ENCODE assay signal across 8 cellular contexts in the genomic region with DNA sequence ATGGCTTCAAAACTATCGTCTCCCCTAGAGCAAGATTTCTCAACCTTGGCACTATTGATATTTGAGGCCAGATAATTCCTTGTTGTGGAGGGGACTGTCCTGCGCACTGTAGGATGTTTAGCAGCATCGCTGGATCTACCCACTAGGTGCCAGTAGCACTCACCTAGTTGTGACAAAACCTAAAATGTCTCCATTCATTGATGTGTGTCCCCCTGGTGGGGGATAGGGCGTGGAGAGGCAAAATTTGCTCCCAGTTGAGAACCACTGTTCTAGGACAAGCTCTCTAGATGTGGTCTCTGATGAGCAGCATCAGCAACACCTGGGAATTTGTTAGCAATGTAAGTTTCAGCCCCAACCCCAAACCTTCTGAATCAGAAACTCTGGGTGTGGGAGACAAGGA.
DNase-seq lines count a peak whose midpoint lies in the region; ATAC-seq, FAIRE-seq and TF ChIP-seq lines count a peak whose summit lies in the region.

No MANE protein-coding gene starts in this region.

- H4K20me1 ChIP-seq in BLaER1 treated with 17β-estradiol and CSF1 and Interleukin-3, amounts not matched to agents 10 nM and 100 nM, result peaks cover 0 to 29% (median 0%) of the 10 kb centered on the region in 11 experiments; a peak in 6 of 22 replicates
- H4K20me1 ChIP-seq in HCT116 (ENCODE audit: insufficient read depth), result no peaks in the 10 kb centered on the region

- peak; percentile 58 to 86 (median 61) for TF ChIP-seq CTCF in HCT116 (IDR thresholded peaks at IDR 0.05 in 2 of 3, conservative IDR thresholded peaks at IDR 0.05 in 1 of 3; ENCODE audit: borderline replicate concordance in 1 of 3, insufficient read depth in 1 of 3, low read depth in 2 of 3, low read length in 2 of 3)

- no peaks in the 10 kb centered on the region for H3K79me2 ChIP-seq in HCT116 (ENCODE audit: insufficient read depth, low read length)

- H2AFZ ChIP-seq in HCT116 (ENCODE audit: low read depth, low read length, poor library complexity, severe bottlenecking), result no peak overlapping the region

- BruUV-seq in HCT116 (replicated peaks; lab: Mats Ljungman, UMichigan), result no TSS peak

- RAD21 ChIA-PET in HCT116 (lab: Charles Lee; ENCODE audit: low non-redundant PET in 1 of 2, low total read pairs in 2 of 2, uncharacterized antibody in 2 of 2, unreplicated experiment in 2 of 2), result no interaction called here

- TF ChIP-seq POLR2A in HCT116 (IDR thresholded peaks at IDR 0.05; ENCODE audit: borderline replicate concordance, extremely low read depth, insufficient read depth, insufficient read length), result no peak

- H3K9me3 ChIP-seq in BLaER1 treated with 17β-estradiol and CSF1 and Interleukin-3, amounts not matched to agents 10 nM and 100 nM (replicated peaks in 1 of 11), result peaks cover 7 to 25% (median 19%) of the 10 kb centered on the region in 11 experiments; a peak in 20 of 22 replicates
- peaks cover 0 to 5% of the 10 kb centered on the region in 2 experiments; a peak in 1 of 4 replicates for H3K9me3 ChIP-seq in HCT116 (ENCODE audit: control insufficient read depth in 1 of 2, insufficient read depth in 1 of 2, low read depth in 1 of 2, low read length in 2 of 2)

- no peak overlapping the region for H3K9ac ChIP-seq in BLaER1 treated with 17β-estradiol and CSF1 and Interleukin-3, amounts not matched to agents 10 nM and 100 nM
- H3K9ac ChIP-seq in HCT116 (ENCODE audit: low read length), result no peak overlapping the region

- DNase-seq in HCT116 (ENCODE audit: low read depth, low spot score) (peak; percentile 15), islet precursor cell (peak; percentile 76), T-helper 9 cell (no peak), RCC 7860 (ENCODE audit: low spot score) (no peak)
- DNase-seq in activated CD4-positive, alpha-beta T cell treated with anti-CD3 and anti-CD28 coated beads, Interleukin-2, amount 50 U/mL, for 1 hour, result peak; percentile 27

- no peaks in the 10 kb centered on the region for H3K9me2 ChIP-seq in HCT116 (ENCODE audit: insufficient read depth)

- POLR2A ChIA-PET in HCT116 (lab: Charles Lee), result no interaction called here

- H3K36me3 ChIP-seq in BLaER1 treated with 17β-estradiol and CSF1 and Interleukin-3, amounts not matched to agents 10 nM and 100 nM, result peaks cover 5 to 44% (median 33%) of the 10 kb centered on the region in 11 experiments; a peak in 20 of 22 replicates
- no peaks in the 10 kb centered on the region for H3K36me3 ChIP-seq in HCT116 (ENCODE audit: control insufficient read depth in 1 of 2, insufficient read depth in 2 of 2, low read length in 2 of 2)

- CTCF ChIA-PET in HCT116 (lab: Charles Lee), result interaction anchor here (1.0 kb wide), 1 partner anchor 256 kb away, joined by 4 read pairs; no protein-coding TSS in a partner anchor

- ATAC-seq in HCT116 (peak; percentile 87), HG03196 (IDR thresholded peaks at IDR 0.05; ENCODE audit: unreplicated experiment) (no peak), GM21360 (IDR thresholded peaks at IDR 0.05; ENCODE audit: unreplicated experiment) (no peak)

- H3K4me2 ChIP-seq in BLaER1 treated with 17β-estradiol and CSF1 and Interleukin-3, amounts not matched to agents 10 nM and 100 nM, result peak overlapping the region in 2 of 11 experiments; percentile 5 to 18; a peak in 1 of 22 replicates
- no peak overlapping the region for H3K4me2 ChIP-seq in HCT116 (ENCODE audit: low read length)

- peak; percentile 64 for TF ChIP-seq RAD21 in HCT116 (IDR thresholded peaks at IDR 0.05; ENCODE audit: low read depth)

- peak overlapping the region in 6 of 11 experiments; percentile 7 to 30 (median 17); a peak in 7 of 22 replicates for H3K27ac ChIP-seq in BLaER1 treated with 17β-estradiol and CSF1 and Interleukin-3, amounts not matched to agents 10 nM and 100 nM
- H3K27ac ChIP-seq in HCT116 (ENCODE audit: low read depth, low read length), result no peak overlapping the region

- intact Hi-C loops in HCT116 (cut with micrococcal nuclease), result loop anchor here (5.0 to 10.0 kb wide), 2 partner anchors 256 to 363 kb away; no protein-coding TSS in a partner anchor

- FAIRE-seq in RCC 7860 (lab: Jason Lieb, UNC), result no peak

- H3K27me3 ChIP-seq in BLaER1 treated with 17β-estradiol and CSF1 and Interleukin-3, amounts not matched to agents 10 nM and 100 nM, result no peaks in the 10 kb centered on the region
- no peaks in the 10 kb centered on the region for H3K27me3 ChIP-seq in HCT116 (ENCODE audit: insufficient read depth, low read length)

- peaks cover 0 to 35% (median 26%) of the 10 kb centered on the region in 10 experiments; a peak in 15 of 20 replicates for H3K4me1 ChIP-seq in BLaER1 treated with 17β-estradiol and CSF1 and Interleukin-3, amounts not matched to agents 10 nM and 100 nM
- no peaks in the 10 kb centered on the region for H3K4me1 ChIP-seq in HCT116 (ENCODE audit: control insufficient read depth in 1 of 2, insufficient read depth in 2 of 2, low read length in 2 of 2)

- no peak overlapping the region for H3K4me3 ChIP-seq in BLaER1 treated with 17β-estradiol and CSF1 and Interleukin-3, amounts not matched to agents 10 nM and 100 nM
- H3K4me3 ChIP-seq in HCT116 (replicated peaks in 1 of 2; ENCODE audit: low read depth in 1 of 2, low read length in 2 of 2), result no peak overlapping the region

TF ChIP-seq in HCT116, 20 proteins besides CTCF, POLR2A, EP300 and RAD21:
- TF ChIP-seq FOSL1 (IDR thresholded peaks at IDR 0.05; ENCODE audit: low read depth) (no peak), SIN3A (IDR thresholded peaks at IDR 0.05; ENCODE audit: low read depth) (no peak), YY1 (IDR thresholded peaks at IDR 0.05; ENCODE audit: extremely low read depth, insufficient replicate concordance, low read depth, low read length) (no peak), POLR2AphosphoS5 (IDR thresholded peaks at IDR 0.05; ENCODE audit: low read depth, low read length) (no peak), EZH2 (IDR thresholded peaks at IDR 0.05) (no peak), CEBPB (IDR thresholded peaks at IDR 0.05; ENCODE audit: low read depth) (no peak), TCF7L2 (IDR thresholded peaks at IDR 0.05; ENCODE audit: borderline replicate concordance, extremely low read depth, insufficient read depth, insufficient read length) (no peak), ZNF274 (IDR thresholded peaks at IDR 0.05; ENCODE audit: low read depth, low read length) (no peak), ELF1 (IDR thresholded peaks at IDR 0.05; ENCODE audit: borderline replicate concordance, low read depth) (no peak), EZH2phosphoT487 (IDR thresholded peaks at IDR 0.05; ENCODE audit: borderline replicate concordance) (no peak), JUND (IDR thresholded peaks at IDR 0.05) (no peak), ZFX (IDR thresholded peaks at IDR 0.05) (no peak), CBX3 (IDR thresholded peaks at IDR 0.05; ENCODE audit: low read depth) (no peak), SRF (IDR thresholded peaks at IDR 0.05; ENCODE audit: low read depth) (no peak)
- TF ChIP-seq, protein P1, sequence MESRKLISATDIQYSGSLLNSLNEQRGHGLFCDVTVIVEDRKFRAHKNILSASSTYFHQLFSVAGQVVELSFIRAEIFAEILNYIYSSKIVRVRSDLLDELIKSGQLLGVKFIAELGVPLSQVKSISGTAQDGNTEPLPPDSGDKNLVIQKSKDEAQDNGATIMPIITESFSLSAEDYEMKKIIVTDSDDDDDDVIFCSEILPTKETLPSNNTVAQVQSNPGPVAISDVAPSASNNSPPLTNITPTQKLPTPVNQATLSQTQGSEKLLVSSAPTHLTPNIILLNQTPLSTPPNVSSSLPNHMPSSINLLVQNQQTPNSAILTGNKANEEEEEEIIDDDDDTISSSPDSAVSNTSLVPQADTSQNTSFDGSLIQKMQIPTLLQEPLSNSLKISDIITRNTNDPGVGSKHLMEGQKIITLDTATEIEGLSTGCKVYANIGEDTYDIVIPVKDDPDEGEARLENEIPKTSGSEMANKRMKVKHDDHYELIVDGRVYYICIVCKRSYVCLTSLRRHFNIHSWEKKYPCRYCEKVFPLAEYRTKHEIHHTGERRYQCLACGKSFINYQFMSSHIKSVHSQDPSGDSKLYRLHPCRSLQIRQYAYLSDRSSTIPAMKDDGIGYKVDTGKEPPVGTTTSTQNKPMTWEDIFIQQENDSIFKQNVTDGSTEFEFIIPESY (IDR thresholded peaks at IDR 0.05; ENCODE audit: extremely low read depth, insufficient replicate concordance, low read length), result no peak
- TF ChIP-seq, protein P2, sequence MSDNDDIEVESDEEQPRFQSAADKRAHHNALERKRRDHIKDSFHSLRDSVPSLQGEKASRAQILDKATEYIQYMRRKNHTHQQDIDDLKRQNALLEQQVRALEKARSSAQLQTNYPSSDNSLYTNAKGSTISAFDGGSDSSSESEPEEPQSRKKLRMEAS (IDR thresholded peaks at IDR 0.05), result no peak
- TF ChIP-seq, protein P3, sequence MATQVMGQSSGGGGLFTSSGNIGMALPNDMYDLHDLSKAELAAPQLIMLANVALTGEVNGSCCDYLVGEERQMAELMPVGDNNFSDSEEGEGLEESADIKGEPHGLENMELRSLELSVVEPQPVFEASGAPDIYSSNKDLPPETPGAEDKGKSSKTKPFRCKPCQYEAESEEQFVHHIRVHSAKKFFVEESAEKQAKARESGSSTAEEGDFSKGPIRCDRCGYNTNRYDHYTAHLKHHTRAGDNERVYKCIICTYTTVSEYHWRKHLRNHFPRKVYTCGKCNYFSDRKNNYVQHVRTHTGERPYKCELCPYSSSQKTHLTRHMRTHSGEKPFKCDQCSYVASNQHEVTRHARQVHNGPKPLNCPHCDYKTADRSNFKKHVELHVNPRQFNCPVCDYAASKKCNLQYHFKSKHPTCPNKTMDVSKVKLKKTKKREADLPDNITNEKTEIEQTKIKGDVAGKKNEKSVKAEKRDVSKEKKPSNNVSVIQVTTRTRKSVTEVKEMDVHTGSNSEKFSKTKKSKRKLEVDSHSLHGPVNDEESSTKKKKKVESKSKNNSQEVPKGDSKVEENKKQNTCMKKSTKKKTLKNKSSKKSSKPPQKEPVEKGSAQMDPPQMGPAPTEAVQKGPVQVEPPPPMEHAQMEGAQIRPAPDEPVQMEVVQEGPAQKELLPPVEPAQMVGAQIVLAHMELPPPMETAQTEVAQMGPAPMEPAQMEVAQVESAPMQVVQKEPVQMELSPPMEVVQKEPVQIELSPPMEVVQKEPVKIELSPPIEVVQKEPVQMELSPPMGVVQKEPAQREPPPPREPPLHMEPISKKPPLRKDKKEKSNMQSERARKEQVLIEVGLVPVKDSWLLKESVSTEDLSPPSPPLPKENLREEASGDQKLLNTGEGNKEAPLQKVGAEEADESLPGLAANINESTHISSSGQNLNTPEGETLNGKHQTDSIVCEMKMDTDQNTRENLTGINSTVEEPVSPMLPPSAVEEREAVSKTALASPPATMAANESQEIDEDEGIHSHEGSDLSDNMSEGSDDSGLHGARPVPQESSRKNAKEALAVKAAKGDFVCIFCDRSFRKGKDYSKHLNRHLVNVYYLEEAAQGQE (IDR thresholded peaks at IDR 0.05; ENCODE audit: low read depth), result no peak
- TF ChIP-seq, protein P4, sequence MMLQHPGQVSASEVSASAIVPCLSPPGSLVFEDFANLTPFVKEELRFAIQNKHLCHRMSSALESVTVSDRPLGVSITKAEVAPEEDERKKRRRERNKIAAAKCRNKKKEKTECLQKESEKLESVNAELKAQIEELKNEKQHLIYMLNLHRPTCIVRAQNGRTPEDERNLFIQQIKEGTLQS (IDR thresholded peaks at IDR 0.05), result no peak
TF ChIP-seq in HCT116: peak in this region for 0.

Comparison
In these comparisons a context has a peak if more than half of its experiments do, and no peak if none do; other contexts are left out.
1. DNase-seq: peak in HCT116 (single experiment), activated CD4-positive, alpha-beta T cell treated with anti-CD3 and anti-CD28 coated beads, Interleukin-2, amount 50 U/mL, for 1 hour (single experiment) and islet precursor cell (single experiment); none in T-helper 9 cell (single experiment) and RCC 7860 (single experiment).